Comparison of ENCODE assay signal across 8 cellular contexts in the genomic region with DNA sequence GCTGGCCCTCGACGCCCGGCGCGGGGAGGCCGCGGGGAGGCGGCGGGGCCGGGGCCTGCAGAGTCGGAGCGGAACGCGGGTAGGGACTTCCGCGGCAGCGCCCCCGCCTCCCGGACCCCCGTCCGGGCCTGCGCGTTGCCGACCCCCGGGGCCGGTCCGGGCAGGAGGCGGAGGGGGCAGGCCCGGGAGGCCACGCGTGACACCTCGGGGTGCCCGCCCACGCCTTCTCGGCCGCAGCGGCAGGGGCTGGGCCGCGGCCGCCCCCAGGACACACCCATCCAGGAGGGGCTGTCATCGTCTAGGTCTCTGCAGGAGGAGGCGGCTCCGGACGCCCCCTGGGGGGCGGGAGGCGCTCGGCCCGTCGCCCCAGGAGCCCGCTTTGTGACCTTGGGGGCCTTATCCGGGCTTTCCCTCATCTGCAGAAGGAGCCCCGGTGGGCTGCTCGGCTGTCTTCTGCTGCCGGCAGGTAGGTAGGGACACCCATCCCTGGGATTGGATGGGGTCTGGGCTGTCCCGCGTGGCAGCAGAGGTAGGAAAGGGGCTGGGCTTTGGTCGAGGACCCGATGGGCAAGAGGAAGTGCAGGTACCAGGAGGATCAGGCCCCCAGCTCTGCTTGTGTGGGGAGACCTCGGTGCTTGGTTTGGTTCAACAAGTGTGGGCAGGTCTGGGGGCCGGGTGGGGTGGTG. TPM values are rescaled to one million over a fixed set of nuclear protein-coding genes. Genes with fewer than 3 reads are reported as not detected.
A peak's percentile ranks its signal among the peaks of the same experiment; 100 is the strongest.
DNase-seq lines count a peak whose midpoint lies in the region; ATAC-seq and TF ChIP-seq lines count a peak whose summit lies in the region.

No MANE protein-coding gene starts in this region.

- H3K9me3 ChIP-seq in muscle layer of duodenum (ENCODE audit: control insufficient read depth in 1 of 2, low read length in 2 of 2), result no peaks in the 10 kb centered on the region

- peaks cover 18% of the 10 kb centered on the region for H3K4me1 Mint-ChIP-seq in GM23338

- H3K4me3 Mint-ChIP-seq in GM23338, result peak overlapping the region; percentile 71

- no peaks in the 10 kb centered on the region for H3K9me2 ChIP-seq in GM23338 (ENCODE audit: insufficient read depth)

- no peak overlapping the region for H3K27ac Mint-ChIP-seq in GM23338

- DNase-seq in DMS153 (lab: John Stamatoyannopoulos, UW) (peak; percentile 12), DMS153 treated with DMSO at 0.1 percent for 48 hours (lab: John Stamatoyannopoulos, UW; ENCODE audit: unreplicated experiment) (no peak), GM23338 (ENCODE audit: low spot score) (peak; percentile 67), LHCN-M2 (ENCODE audit: low read depth) (peak; percentile 34)
- DNase-seq in activated CD4-positive, alpha-beta T cell treated with anti-CD3 and anti-CD28 coated beads for 48 hours, result peak; percentile 62
- DNase-seq in effector CD4-positive, alpha-beta T cell, result peak; percentile 35
- peak; percentile 48 for DNase-seq in stimulated activated naive CD4-positive, alpha-beta T cell treated with Interleukin-2 at 50 U/mL for 16 hours (lab: John Stamatoyannopoulos, UW)

- H3K27me3 ChIP-seq in GM23338 (ENCODE audit: insufficient read depth) (no peaks in the 10 kb centered on the region), muscle layer of duodenum (ENCODE audit: low read depth, low read length) (no peaks in the 10 kb centered on the region)

- H3K27me3 Mint-ChIP-seq in GM23338 (ENCODE audit: insufficient read depth, low read depth, poor library complexity), result peaks cover 24% of the 10 kb centered on the region

- TF ChIP-seq CTCF in GM23338 (conservative IDR thresholded peaks at IDR 0.05; ENCODE audit: low read depth in 2 of 2), result peak; percentile 20 to 44; a peak in 3 of 4 replicates

- no peaks in the 10 kb centered on the region for H3K9me3 Mint-ChIP-seq in GM23338

- H3K27ac ChIP-seq in GM23338 (ENCODE audit: low read depth), result no peak overlapping the region
- H3K27ac ChIP-seq in muscle layer of duodenum (ENCODE audit: low read length), result no peak overlapping the region

- H4K20me1 ChIP-seq in GM23338 (replicated peaks; ENCODE audit: insufficient read depth), result no peaks in the 10 kb centered on the region; the same call in 1 of the 2 replicates

- peak; percentile 51 for ATAC-seq in GM23338

- H3K4me1 ChIP-seq in GM23338 (ENCODE audit: insufficient read depth), result no peaks in the 10 kb centered on the region; the same call in 1 of the 2 replicates
- peaks cover 5 to 27% of the 10 kb centered on the region in 2 donors for H3K4me1 ChIP-seq in muscle layer of duodenum (ENCODE audit: control insufficient read depth in 1 of 2, insufficient read depth in 2 of 2, low read length in 2 of 2)

- H3K36me3 ChIP-seq in GM23338 (ENCODE audit: insufficient read depth), result no peaks in the 10 kb centered on the region
- H3K36me3 ChIP-seq in muscle layer of duodenum (ENCODE audit: control insufficient read depth in 1 of 2, insufficient read depth in 2 of 2, low read length in 2 of 2), result peaks cover 5 to 23% of the 10 kb centered on the region in 2 donors

- H3K4me3 ChIP-seq in GM23338, result peak overlapping the region; percentile 67
- peak overlapping the region; percentile 64 to 86 for H3K4me3 ChIP-seq in muscle layer of duodenum (ENCODE audit: low read depth in 1 of 2, low read length in 2 of 2)

- H3K79me2 ChIP-seq in GM23338 (replicated peaks; ENCODE audit: insufficient read depth), result no peaks in the 10 kb centered on the region

- H2AFZ ChIP-seq in GM23338, result no peak overlapping the region

- peaks cover 5% of the 10 kb centered on the region; the same call in 1 of the 3 replicates for H3K36me3 Mint-ChIP-seq in GM23338 (ENCODE audit: low read depth)

- no peaks in the 10 kb centered on the region for H3F3A ChIP-seq in GM23338 (replicated peaks; ENCODE audit: low read depth)

- peak overlapping the region; percentile 70 for H3K4me2 ChIP-seq in GM23338

TF ChIP-seq in GM23338, 12 proteins besides CTCF, POLR2A, EP300 and RAD21:
- TF ChIP-seq STAT1 (IDR thresholded peaks at IDR 0.05; ENCODE audit: unreplicated experiment) (no peak), EZH2phosphoT487 (IDR thresholded peaks at IDR 0.05; ENCODE audit: unreplicated experiment) (no peak), EZH2 (IDR thresholded peaks at IDR 0.05; ENCODE audit: low read depth, unreplicated experiment) (no peak), JUNB (IDR thresholded peaks at IDR 0.05; ENCODE audit: unreplicated experiment) (no peak), ZNF114 (CRISPR knock-in tag; IDR thresholded peaks at IDR 0.05) (no peak)
- TF ChIP-seq, protein P1, sequence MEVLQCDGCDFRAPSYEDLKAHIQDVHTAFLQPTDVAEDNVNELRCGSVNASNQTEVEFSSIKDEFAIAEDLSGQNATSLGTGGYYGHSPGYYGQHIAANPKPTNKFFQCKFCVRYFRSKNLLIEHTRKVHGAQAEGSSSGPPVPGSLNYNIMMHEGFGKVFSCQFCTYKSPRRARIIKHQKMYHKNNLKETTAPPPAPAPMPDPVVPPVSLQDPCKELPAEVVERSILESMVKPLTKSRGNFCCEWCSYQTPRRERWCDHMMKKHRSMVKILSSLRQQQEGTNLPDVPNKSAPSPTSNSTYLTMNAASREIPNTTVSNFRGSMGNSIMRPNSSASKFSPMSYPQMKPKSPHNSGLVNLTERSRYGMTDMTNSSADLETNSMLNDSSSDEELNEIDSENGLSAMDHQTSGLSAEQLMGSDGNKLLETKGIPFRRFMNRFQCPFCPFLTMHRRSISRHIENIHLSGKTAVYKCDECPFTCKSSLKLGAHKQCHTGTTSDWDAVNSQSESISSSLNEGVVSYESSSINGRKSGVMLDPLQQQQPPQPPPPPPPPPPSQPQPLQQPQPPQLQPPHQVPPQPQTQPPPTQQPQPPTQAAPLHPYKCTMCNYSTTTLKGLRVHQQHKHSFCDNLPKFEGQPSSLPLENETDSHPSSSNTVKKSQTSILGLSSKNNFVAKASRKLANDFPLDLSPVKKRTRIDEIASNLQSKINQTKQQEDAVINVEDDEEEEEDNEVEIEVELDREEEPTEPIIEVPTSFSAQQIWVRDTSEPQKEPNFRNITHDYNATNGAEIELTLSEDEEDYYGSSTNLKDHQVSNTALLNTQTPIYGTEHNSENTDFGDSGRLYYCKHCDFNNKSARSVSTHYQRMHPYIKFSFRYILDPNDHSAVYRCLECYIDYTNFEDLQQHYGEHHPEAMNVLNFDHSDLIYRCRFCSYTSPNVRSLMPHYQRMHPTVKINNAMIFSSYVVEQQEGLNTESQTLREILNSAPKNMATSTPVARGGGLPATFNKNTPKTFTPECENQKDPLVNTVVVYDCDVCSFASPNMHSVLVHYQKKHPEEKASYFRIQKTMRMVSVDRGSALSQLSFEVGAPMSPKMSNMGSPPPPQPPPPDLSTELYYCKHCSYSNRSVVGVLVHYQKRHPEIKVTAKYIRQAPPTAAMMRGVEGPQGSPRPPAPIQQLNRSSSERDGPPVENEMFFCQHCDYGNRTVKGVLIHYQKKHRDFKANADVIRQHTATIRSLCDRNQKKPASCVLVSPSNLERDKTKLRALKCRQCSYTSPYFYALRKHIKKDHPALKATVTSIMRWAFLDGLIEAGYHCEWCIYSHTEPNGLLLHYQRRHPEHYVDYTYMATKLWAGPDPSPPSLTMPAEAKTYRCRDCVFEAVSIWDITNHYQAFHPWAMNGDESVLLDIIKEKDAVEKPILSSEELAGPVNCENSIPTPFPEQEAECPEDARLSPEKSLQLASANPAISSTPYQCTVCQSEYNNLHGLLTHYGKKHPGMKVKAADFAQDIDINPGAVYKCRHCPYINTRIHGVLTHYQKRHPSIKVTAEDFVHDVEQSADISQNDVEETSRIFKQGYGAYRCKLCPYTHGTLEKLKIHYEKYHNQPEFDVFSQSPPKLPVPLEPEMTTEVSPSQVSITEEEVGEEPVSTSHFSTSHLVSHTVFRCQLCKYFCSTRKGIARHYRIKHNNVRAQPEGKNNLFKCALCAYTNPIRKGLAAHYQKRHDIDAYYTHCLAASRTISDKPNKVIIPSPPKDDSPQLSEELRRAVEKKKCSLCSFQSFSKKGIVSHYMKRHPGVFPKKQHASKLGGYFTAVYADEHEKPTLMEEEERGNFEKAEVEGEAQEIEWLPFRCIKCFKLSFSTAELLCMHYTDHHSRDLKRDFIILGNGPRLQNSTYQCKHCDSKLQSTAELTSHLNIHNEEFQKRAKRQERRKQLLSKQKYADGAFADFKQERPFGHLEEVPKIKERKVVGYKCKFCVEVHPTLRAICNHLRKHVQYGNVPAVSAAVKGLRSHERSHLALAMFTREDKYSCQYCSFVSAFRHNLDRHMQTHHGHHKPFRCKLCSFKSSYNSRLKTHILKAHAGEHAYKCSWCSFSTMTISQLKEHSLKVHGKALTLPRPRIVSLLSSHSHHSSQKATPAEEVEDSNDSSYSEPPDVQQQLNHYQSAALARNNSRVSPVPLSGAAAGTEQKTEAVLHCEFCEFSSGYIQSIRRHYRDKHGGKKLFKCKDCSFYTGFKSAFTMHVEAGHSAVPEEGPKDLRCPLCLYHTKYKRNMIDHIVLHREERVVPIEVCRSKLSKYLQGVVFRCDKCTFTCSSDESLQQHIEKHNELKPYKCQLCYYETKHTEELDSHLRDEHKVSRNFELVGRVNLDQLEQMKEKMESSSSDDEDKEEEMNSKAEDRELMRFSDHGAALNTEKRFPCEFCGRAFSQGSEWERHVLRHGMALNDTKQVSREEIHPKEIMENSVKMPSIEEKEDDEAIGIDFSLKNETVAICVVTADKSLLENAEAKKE (CRISPR knock-in tag; IDR thresholded peaks at IDR 0.05), result no peak
- TF ChIP-seq, protein P2, sequence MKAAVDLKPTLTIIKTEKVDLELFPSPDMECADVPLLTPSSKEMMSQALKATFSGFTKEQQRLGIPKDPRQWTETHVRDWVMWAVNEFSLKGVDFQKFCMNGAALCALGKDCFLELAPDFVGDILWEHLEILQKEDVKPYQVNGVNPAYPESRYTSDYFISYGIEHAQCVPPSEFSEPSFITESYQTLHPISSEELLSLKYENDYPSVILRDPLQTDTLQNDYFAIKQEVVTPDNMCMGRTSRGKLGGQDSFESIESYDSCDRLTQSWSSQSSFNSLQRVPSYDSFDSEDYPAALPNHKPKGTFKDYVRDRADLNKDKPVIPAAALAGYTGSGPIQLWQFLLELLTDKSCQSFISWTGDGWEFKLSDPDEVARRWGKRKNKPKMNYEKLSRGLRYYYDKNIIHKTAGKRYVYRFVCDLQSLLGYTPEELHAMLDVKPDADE (IDR thresholded peaks at IDR 0.05), result no peak

RNA-seq across cellular contexts. Expression of a gene that starts 0.6 kb away (rescaled TPM):
- total RNA-seq in GM23338 (2014; rRNA removed; shearing (Covaris generic)), result 13.2 and 17.4 TPM in 2 replicates
- polyA plus RNA-seq in GM23338 (2016; fragmentation: Nextera tagmentation; extraction: Ambion mirVana), result 1.1 and 1.2 TPM in 2 replicates
- 25.0 and 25.3 TPM in 2 replicates for total RNA-seq in LHCN-M2 (2014; rRNA removed)
- 15.5 TPM for polyA plus RNA-seq in LHCN-M2 (2012)

RNA-seq across cellular contexts. Expression of a gene that starts 22.3 kb away (rescaled TPM):
- 8.9 and 9.8 TPM in 2 replicates for total RNA-seq in GM23338 (2014; rRNA removed; shearing (Covaris generic))
- polyA plus RNA-seq in GM23338 (2016; fragmentation: Nextera tagmentation; extraction: Ambion mirVana), result 0.32 and 0.78 TPM in 2 replicates
- 0.38 and 0.69 TPM in 2 replicates for total RNA-seq in LHCN-M2 (2014; rRNA removed)
- polyA plus RNA-seq in LHCN-M2 (2012), result 2.1 TPM

RNA-seq across cellular contexts. Expression of a gene that starts 47.9 kb away (rescaled TPM):
- total RNA-seq in GM23338 (2014; rRNA removed; shearing (Covaris generic)), result 27.0 and 30.6 TPM in 2 replicates
- polyA plus RNA-seq in GM23338 (2016; fragmentation: Nextera tagmentation; extraction: Ambion mirVana), result 7.0 and 8.1 TPM in 2 replicates
- total RNA-seq in LHCN-M2 (2014; rRNA removed), result 24.6 and 24.7 TPM in 2 replicates
- polyA plus RNA-seq in LHCN-M2 (2012), result 20.1 TPM
